Comparison of ENCODE assay signal across 9 cellular contexts in genomic region chr2:233480490-233481202, GRCh38.
DNase-seq lines count a peak whose midpoint lies in the region; ATAC-seq and TF ChIP-seq lines count a peak whose summit lies in the region.
"Had no signal": no experiment of that assay in that cellular context is flagged by ENCODE, and none has a peak within 500 bp of the region (broad histone marks: within the 10 kb centered on the region; RNA-seq: fewer than 3 reads in every experiment).

No MANE protein-coding gene starts in this region.

- intact Hi-C loops in natural killer cell (cut with micrococcal nuclease): no loop called here
- intact Hi-C loops in activated T-helper 2 cell treated with anti-CD3 and anti-CD28 coated beads, Interferon-gamma antibody, Interleukin-2, Interleukin-4, amounts not matched to agents 10 μg/mL and 5 μg/mL and 100 μg/mL, durations not matched to agents 14 hours and 24 hours and 36 hours (cut with micrococcal nuclease): no loop called here

- H3K9me3 Mint-ChIP-seq in natural killer cell treated with Interleukin-12 subunit alpha and Interleukin-12 subunit beta and Interleukin-15 and Interleukin-18, amount 100 ng/mL, for 72 hours: no peaks in the 10 kb centered on the region
- H3K9me3 Mint-ChIP-seq in natural killer cell: no peaks in the 10 kb centered on the region
- peaks cover 15% of the 10 kb centered on the region for H3K9me3 Mint-ChIP-seq in WTC11
- no peaks in the 10 kb centered on the region for H3K9me3 Mint-ChIP-seq in activated T-helper 17 cell treated with anti-CD3 and anti-CD28 coated beads, Interleukin-2, amount 50 U/mL, for 72 hours
- no peaks in the 10 kb centered on the region for H3K9me3 Mint-ChIP-seq in activated T-helper 2 cell treated with anti-CD3 and anti-CD28 coated beads, Interferon-gamma antibody, Interleukin-2, Interleukin-4, amounts not matched to agents 10 μg/mL and 5 μg/mL and 100 μg/mL, durations not matched to agents 14 hours and 24 hours and 36 hours

- H3K27ac Mint-ChIP-seq in natural killer cell treated with Interleukin-12 subunit alpha and Interleukin-12 subunit beta and Interleukin-15 and Interleukin-18, amount 100 ng/mL, for 72 hours: no peak overlapping the region
- H3K27ac Mint-ChIP-seq in natural killer cell (peak overlapping the region in 1 of 2 donors; percentile 69), WTC11 (no peak overlapping the region)
- no peak overlapping the region for H3K27ac Mint-ChIP-seq in activated T-helper 17 cell treated with anti-CD3 and anti-CD28 coated beads, Interleukin-2, amount 50 U/mL, for 72 hours
- no peak overlapping the region for H3K27ac Mint-ChIP-seq in activated T-helper 2 cell treated with anti-CD3 and anti-CD28 coated beads, Interferon-gamma antibody, Interleukin-2, Interleukin-4, amounts not matched to agents 10 μg/mL and 5 μg/mL and 100 μg/mL, durations not matched to agents 14 hours and 24 hours and 36 hours

- no peak for DNase-seq in natural killer cell treated with Interleukin-12 subunit alpha and Interleukin-12 subunit beta and Interleukin-15 and Interleukin-18, amount 100 ng/mL, for 72 hours (ENCODE audit: low spot score)
- no peak for DNase-seq in natural killer cell
- DNase-seq in WTC11 (ENCODE audit: low spot score): no peak
- peak; percentile 43 to 55 for DNase-seq in lung microvascular endothelial cell (ENCODE audit: low read depth in 2 of 2)
- no peak for DNase-seq in activated CD4-positive, alpha-beta T cell treated with anti-CD3 and anti-CD28 coated beads, Interleukin-2, amount 50 U/mL, for 4 hours
- no peak for DNase-seq in activated T-helper 2 cell treated with anti-CD3 and anti-CD28 coated beads, Interferon-gamma antibody, Interleukin-2, Interleukin-4, amounts not matched to agents 10 μg/mL and 5 μg/mL and 100 μg/mL, durations not matched to agents 14 hours and 24 hours and 36 hours (ENCODE audit: low spot score)
- DNase-seq: activated CD4-positive, CD25-positive, alpha-beta regulatory T cell treated with anti-CD3 and anti-CD28 coated beads, Interleukin-2, amount 50 U/mL, for 72 hours had no signal

- peak; percentile 21 to 34 for ATAC-seq in natural killer cell treated with Interleukin-12 subunit alpha and Interleukin-12 subunit beta and Interleukin-15 and Interleukin-18, amount 100 ng/mL, for 72 hours
- ATAC-seq in natural killer cell (no peak), WTC11 (peak; percentile 15), HG03342 (IDR thresholded peaks at IDR 0.05; ENCODE audit: unreplicated experiment) (no peak)
- ATAC-seq in activated T-helper 17 cell treated with anti-CD3 and anti-CD28 coated beads, Interleukin-2, amount 50 U/mL, for 72 hours (replicated peaks): no peak

- no peaks in the 10 kb centered on the region for H3K36me3 Mint-ChIP-seq in natural killer cell treated with Interleukin-12 subunit alpha and Interleukin-12 subunit beta and Interleukin-15 and Interleukin-18, amount 100 ng/mL, for 72 hours
- peaks cover 6% of the 10 kb centered on the region for H3K36me3 Mint-ChIP-seq in natural killer cell
- peaks cover 32% of the 10 kb centered on the region for H3K36me3 Mint-ChIP-seq in WTC11
- H3K36me3 Mint-ChIP-seq in activated T-helper 17 cell treated with anti-CD3 and anti-CD28 coated beads, Interleukin-2, amount 50 U/mL, for 72 hours (ENCODE audit: low read depth): peaks cover 19% of the 10 kb centered on the region
- peaks cover 3% of the 10 kb centered on the region for H3K36me3 Mint-ChIP-seq in activated T-helper 2 cell treated with anti-CD3 and anti-CD28 coated beads, Interferon-gamma antibody, Interleukin-2, Interleukin-4, amounts not matched to agents 10 μg/mL and 5 μg/mL and 100 μg/mL, durations not matched to agents 14 hours and 24 hours and 36 hours (ENCODE audit: low read depth)

- H3K4me3 Mint-ChIP-seq in natural killer cell treated with Interleukin-12 subunit alpha and Interleukin-12 subunit beta and Interleukin-15 and Interleukin-18, amount 100 ng/mL, for 72 hours: no peak overlapping the region
- H3K4me3 Mint-ChIP-seq in natural killer cell: no peak overlapping the region
- H3K4me3 Mint-ChIP-seq in WTC11: no peak overlapping the region
- no peak overlapping the region for H3K4me3 Mint-ChIP-seq in activated T-helper 17 cell treated with anti-CD3 and anti-CD28 coated beads, Interleukin-2, amount 50 U/mL, for 72 hours
- no peak overlapping the region for H3K4me3 Mint-ChIP-seq in activated T-helper 2 cell treated with anti-CD3 and anti-CD28 coated beads, Interferon-gamma antibody, Interleukin-2, Interleukin-4, amounts not matched to agents 10 μg/mL and 5 μg/mL and 100 μg/mL, durations not matched to agents 14 hours and 24 hours and 36 hours (ENCODE audit: low read depth)

- H3K4me1 Mint-ChIP-seq in natural killer cell treated with Interleukin-12 subunit alpha and Interleukin-12 subunit beta and Interleukin-15 and Interleukin-18, amount 100 ng/mL, for 72 hours (ENCODE audit: low read depth in 2 of 2): peaks cover 0 to 4% of the 10 kb centered on the region in 2 donors
- H3K4me1 Mint-ChIP-seq in natural killer cell (peaks cover 9% of the 10 kb centered on the region in 2 donors), WTC11 (no peaks in the 10 kb centered on the region)
- H3K4me1 Mint-ChIP-seq in activated T-helper 17 cell treated with anti-CD3 and anti-CD28 coated beads, Interleukin-2, amount 50 U/mL, for 72 hours: no peaks in the 10 kb centered on the region
- no peaks in the 10 kb centered on the region for H3K4me1 Mint-ChIP-seq in activated T-helper 2 cell treated with anti-CD3 and anti-CD28 coated beads, Interferon-gamma antibody, Interleukin-2, Interleukin-4, amounts not matched to agents 10 μg/mL and 5 μg/mL and 100 μg/mL, durations not matched to agents 14 hours and 24 hours and 36 hours (ENCODE audit: low read depth)

- H3K27me3 Mint-ChIP-seq in natural killer cell treated with Interleukin-12 subunit alpha and Interleukin-12 subunit beta and Interleukin-15 and Interleukin-18, amount 100 ng/mL, for 72 hours: no peaks in the 10 kb centered on the region
- H3K27me3 Mint-ChIP-seq in natural killer cell (ENCODE audit: low read depth in 2 of 2): no peaks in the 10 kb centered on the region
- H3K27me3 Mint-ChIP-seq in WTC11 (ENCODE audit: low read depth): no peaks in the 10 kb centered on the region
- H3K27me3 Mint-ChIP-seq in activated T-helper 17 cell treated with anti-CD3 and anti-CD28 coated beads, Interleukin-2, amount 50 U/mL, for 72 hours: no peaks in the 10 kb centered on the region
- H3K27me3 Mint-ChIP-seq in activated T-helper 2 cell treated with anti-CD3 and anti-CD28 coated beads, Interferon-gamma antibody, Interleukin-2, Interleukin-4, amounts not matched to agents 10 μg/mL and 5 μg/mL and 100 μg/mL, durations not matched to agents 14 hours and 24 hours and 36 hours (ENCODE audit: low read depth): no peaks in the 10 kb centered on the region

- no peak for TF ChIP-seq CTCF in natural killer cell (IDR thresholded peaks at IDR 0.05)
- TF ChIP-seq CTCF in WTC11 (IDR thresholded peaks at IDR 0.05): no peak

- POLR2A ChIA-PET in WTC11 (lab: Charles Lee): no interaction called here

- CTCF ChIA-PET in WTC11 (lab: Charles Lee): interaction anchor here (0.6 to 1.0 kb wide), 2 partner anchors 33 to 147 kb away, joined by 3 to 4 read pairs; no protein-coding TSS in a partner anchor

TF ChIP-seq in WTC11, 78 proteins besides CTCF, POLR2A, EP300 and RAD21 (continues in another document):
- TF ChIP-seq STAT6 (CRISPR knock-in tag; conservative IDR thresholded peaks at IDR 0.05; ENCODE audit: low read depth) (no peak), ZBTB43 (CRISPR knock-in tag; IDR thresholded peaks at IDR 0.05) (no peak), IRF2 (CRISPR knock-in tag; IDR thresholded peaks at IDR 0.05; ENCODE audit: borderline replicate concordance, low read depth) (no peak), ETV6 (CRISPR knock-in tag; IDR thresholded peaks at IDR 0.05) (no peak), USF2 (CRISPR knock-in tag; IDR thresholded peaks at IDR 0.05) (no peak)

Comparison
In these comparisons a context has a peak if more than half of its experiments do, and no peak if none do; other contexts are left out.
1. ATAC-seq: peak in natural killer cell treated with Interleukin-12 subunit alpha and Interleukin-12 subunit beta and Interleukin-15 and Interleukin-18, amount 100 ng/mL, for 72 hours (2 of 2) and WTC11 (single experiment); none in natural killer cell (0 of 3), HG03342 (single experiment) and activated T-helper 17 cell treated with anti-CD3 and anti-CD28 coated beads, Interleukin-2, amount 50 U/mL, for 72 hours (single experiment).
2. DNase-seq: peak in lung microvascular endothelial cell (2 of 2); none in natural killer cell treated with Interleukin-12 subunit alpha and Interleukin-12 subunit beta and Interleukin-15 and Interleukin-18, amount 100 ng/mL, for 72 hours (single experiment), natural killer cell (single experiment), WTC11 (single experiment), activated CD4-positive, alpha-beta T cell treated with anti-CD3 and anti-CD28 coated beads, Interleukin-2, amount 50 U/mL, for 4 hours (0 of 2) and activated T-helper 2 cell treated with anti-CD3 and anti-CD28 coated beads, Interferon-gamma antibody, Interleukin-2, Interleukin-4, amounts not matched to agents 10 μg/mL and 5 μg/mL and 100 μg/mL, durations not matched to agents 14 hours and 24 hours and 36 hours (single experiment).